In genomic region chr10:112815238-112816032, GRCh38 we compare ENCODE assay signal across 1 cellular context.
TF ChIP-seq lines count a peak whose summit lies in the region.

No MANE protein-coding gene starts in this region.

TF ChIP-seq in HepG2, 621 proteins besides CTCF, POLR2A, EP300 and RAD21 (continued from another document and continues in another):
- TF ChIP-seq NFAT5 (CRISPR knock-in tag; IDR thresholded peaks at IDR 0.05) (no peak), ZNF564 (CRISPR knock-in tag; IDR thresholded peaks at IDR 0.05) (no peak), PAF1 (CRISPR knock-in tag; IDR thresholded peaks at IDR 0.05) (no peak), ZNF512 (CRISPR knock-in tag; IDR thresholded peaks at IDR 0.05) (no peak), ZNF687 (CRISPR knock-in tag; IDR thresholded peaks at IDR 0.05) (no peak), ZNF678 (CRISPR knock-in tag; IDR thresholded peaks at IDR 0.05) (no peak), BCL6 (CRISPR knock-in tag; IDR thresholded peaks at IDR 0.05) (no peak), ELF3 (CRISPR knock-in tag; IDR thresholded peaks at IDR 0.05) (peak; percentile 42; the same call in 1 of the 2 replicates), JUN (CRISPR knock-in tag; IDR thresholded peaks at IDR 0.05) (0 out of 2 replicates have a peak, but pooled peaks have one; percentile 32), TOPORS (CRISPR knock-in tag; IDR thresholded peaks at IDR 0.05) (no peak), SALL1 (CRISPR knock-in tag; IDR thresholded peaks at IDR 0.05) (0 out of 2 replicates have a peak, but pooled peaks have one; percentile 30), BORCS8-MEF2B (CRISPR knock-in tag; IDR thresholded peaks at IDR 0.05) (no peak), RXRB (CRISPR knock-in tag; IDR thresholded peaks at IDR 0.05; ENCODE audit: borderline replicate concordance) (peak; percentile 39), ZSCAN30 (CRISPR knock-in tag; IDR thresholded peaks at IDR 0.05) (no peak), ZNF12 (CRISPR knock-in tag; IDR thresholded peaks at IDR 0.05) (no peak), RELA (CRISPR knock-in tag; IDR thresholded peaks at IDR 0.05) (no peak), NR2F2 (IDR thresholded peaks at IDR 0.05; ENCODE audit: borderline replicate concordance, low read depth) (no peak), ZNF350 (CRISPR knock-in tag; IDR thresholded peaks at IDR 0.05; ENCODE audit: borderline replicate concordance, low read depth) (no peak), ZNF841 (CRISPR knock-in tag; IDR thresholded peaks at IDR 0.05; ENCODE audit: borderline replicate concordance) (no peak), ZFP62 (CRISPR knock-in tag; IDR thresholded peaks at IDR 0.05) (no peak), ZKSCAN1 (IDR thresholded peaks at IDR 0.05; ENCODE audit: low read length) (no peak), ZFP36L2 (CRISPR knock-in tag; IDR thresholded peaks at IDR 0.05) (no peak), TFE3 (CRISPR knock-in tag; IDR thresholded peaks at IDR 0.05) (peak; percentile 64; the same call in 1 of the 2 replicates), ZNF605 (CRISPR knock-in tag; IDR thresholded peaks at IDR 0.05) (no peak), ZBTB33 (CRISPR knock-in tag; IDR thresholded peaks at IDR 0.05) (no peak), GPN1 (CRISPR knock-in tag; IDR thresholded peaks at IDR 0.05; ENCODE audit: borderline replicate concordance) (no peak), FOXK2 (IDR thresholded peaks at IDR 0.05) (no peak)
- TF ChIP-seq, protein P1, sequence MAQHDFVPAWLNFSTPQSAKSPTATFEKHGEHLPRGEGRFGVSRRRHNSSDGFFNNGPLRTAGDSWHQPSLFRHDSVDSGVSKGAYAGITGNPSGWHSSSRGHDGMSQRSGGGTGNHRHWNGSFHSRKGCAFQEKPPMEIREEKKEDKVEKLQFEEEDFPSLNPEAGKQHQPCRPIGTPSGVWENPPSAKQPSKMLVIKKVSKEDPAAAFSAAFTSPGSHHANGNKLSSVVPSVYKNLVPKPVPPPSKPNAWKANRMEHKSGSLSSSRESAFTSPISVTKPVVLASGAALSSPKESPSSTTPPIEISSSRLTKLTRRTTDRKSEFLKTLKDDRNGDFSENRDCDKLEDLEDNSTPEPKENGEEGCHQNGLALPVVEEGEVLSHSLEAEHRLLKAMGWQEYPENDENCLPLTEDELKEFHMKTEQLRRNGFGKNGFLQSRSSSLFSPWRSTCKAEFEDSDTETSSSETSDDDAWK (CRISPR knock-in tag; IDR thresholded peaks at IDR 0.05), result no peak
- TF ChIP-seq, protein P2, sequence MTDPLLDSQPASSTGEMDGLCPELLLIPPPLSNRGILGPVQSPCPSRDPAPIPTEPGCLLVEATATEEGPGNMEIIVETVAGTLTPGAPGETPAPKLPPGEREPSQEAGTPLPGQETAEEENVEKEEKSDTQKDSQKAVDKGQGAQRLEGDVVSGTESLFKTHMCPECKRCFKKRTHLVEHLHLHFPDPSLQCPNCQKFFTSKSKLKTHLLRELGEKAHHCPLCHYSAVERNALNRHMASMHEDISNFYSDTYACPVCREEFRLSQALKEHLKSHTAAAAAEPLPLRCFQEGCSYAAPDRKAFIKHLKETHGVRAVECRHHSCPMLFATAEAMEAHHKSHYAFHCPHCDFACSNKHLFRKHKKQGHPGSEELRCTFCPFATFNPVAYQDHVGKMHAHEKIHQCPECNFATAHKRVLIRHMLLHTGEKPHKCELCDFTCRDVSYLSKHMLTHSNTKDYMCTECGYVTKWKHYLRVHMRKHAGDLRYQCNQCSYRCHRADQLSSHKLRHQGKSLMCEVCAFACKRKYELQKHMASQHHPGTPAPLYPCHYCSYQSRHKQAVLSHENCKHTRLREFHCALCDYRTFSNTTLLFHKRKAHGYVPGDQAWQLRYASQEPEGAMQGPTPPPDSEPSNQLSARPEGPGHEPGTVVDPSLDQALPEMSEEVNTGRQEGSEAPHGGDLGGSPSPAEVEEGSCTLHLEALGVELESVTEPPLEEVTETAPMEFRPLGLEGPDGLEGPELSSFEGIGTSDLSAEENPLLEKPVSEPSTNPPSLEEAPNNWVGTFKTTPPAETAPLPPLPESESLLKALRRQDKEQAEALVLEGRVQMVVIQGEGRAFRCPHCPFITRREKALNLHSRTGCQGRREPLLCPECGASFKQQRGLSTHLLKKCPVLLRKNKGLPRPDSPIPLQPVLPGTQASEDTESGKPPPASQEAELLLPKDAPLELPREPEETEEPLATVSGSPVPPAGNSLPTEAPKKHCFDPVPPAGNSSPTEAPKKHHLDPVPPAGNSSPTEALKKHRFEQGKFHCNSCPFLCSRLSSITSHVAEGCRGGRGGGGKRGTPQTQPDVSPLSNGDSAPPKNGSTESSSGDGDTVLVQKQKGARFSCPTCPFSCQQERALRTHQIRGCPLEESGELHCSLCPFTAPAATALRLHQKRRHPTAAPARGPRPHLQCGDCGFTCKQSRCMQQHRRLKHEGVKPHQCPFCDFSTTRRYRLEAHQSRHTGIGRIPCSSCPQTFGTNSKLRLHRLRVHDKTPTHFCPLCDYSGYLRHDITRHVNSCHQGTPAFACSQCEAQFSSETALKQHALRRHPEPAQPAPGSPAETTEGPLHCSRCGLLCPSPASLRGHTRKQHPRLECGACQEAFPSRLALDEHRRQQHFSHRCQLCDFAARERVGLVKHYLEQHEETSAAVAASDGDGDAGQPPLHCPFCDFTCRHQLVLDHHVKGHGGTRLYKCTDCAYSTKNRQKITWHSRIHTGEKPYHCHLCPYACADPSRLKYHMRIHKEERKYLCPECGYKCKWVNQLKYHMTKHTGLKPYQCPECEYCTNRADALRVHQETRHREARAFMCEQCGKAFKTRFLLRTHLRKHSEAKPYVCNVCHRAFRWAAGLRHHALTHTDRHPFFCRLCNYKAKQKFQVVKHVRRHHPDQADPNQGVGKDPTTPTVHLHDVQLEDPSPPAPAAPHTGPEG (CRISPR knock-in tag; IDR thresholded peaks at IDR 0.05), result no peak
- TF ChIP-seq, protein P3, sequence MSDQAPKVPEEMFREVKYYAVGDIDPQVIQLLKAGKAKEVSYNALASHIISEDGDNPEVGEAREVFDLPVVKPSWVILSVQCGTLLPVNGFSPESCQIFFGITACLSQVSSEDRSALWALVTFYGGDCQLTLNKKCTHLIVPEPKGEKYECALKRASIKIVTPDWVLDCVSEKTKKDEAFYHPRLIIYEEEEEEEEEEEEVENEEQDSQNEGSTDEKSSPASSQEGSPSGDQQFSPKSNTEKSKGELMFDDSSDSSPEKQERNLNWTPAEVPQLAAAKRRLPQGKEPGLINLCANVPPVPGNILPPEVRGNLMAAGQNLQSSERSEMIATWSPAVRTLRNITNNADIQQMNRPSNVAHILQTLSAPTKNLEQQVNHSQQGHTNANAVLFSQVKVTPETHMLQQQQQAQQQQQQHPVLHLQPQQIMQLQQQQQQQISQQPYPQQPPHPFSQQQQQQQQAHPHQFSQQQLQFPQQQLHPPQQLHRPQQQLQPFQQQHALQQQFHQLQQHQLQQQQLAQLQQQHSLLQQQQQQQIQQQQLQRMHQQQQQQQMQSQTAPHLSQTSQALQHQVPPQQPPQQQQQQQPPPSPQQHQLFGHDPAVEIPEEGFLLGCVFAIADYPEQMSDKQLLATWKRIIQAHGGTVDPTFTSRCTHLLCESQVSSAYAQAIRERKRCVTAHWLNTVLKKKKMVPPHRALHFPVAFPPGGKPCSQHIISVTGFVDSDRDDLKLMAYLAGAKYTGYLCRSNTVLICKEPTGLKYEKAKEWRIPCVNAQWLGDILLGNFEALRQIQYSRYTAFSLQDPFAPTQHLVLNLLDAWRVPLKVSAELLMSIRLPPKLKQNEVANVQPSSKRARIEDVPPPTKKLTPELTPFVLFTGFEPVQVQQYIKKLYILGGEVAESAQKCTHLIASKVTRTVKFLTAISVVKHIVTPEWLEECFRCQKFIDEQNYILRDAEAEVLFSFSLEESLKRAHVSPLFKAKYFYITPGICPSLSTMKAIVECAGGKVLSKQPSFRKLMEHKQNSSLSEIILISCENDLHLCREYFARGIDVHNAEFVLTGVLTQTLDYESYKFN (CRISPR knock-in tag; conservative IDR thresholded peaks at IDR 0.05), result peak; percentile 41; the same call in 1 of the 2 replicates
